In the genomic region with DNA sequence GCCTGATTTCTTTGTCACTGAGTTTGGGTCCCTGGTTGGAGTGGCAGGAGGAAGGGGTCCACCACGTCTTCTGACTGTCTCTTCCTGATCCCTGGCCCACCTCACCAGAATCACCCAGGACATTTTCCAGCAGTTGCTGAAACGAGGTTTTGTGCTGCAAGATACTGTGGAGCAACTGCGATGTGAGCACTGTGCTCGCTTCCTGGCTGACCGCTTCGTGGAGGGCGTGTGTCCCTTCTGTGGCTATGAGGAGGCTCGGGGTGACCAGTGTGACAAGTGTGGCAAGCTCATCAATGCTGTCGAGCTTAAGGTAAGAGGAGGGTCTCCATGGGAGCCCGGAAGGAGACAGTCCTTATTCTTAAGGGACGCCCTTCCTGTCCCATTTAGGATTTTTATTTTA, we compare ENCODE assay signal across 29 cellular contexts. TPM values are rescaled to one million over a fixed set of nuclear protein-coding genes. Genes with fewer than 3 reads are reported as not detected.
"Had no signal": no experiment of that assay in that cellular context is flagged by ENCODE, and none has a peak within 500 bp of the region (broad histone marks: within the 10 kb centered on the region; RNA-seq: fewer than 3 reads in every experiment).

No MANE protein-coding gene starts in this region.

- H3K27me3 Mint-ChIP-seq: naive B cell; natural killer cell treated with Interleukin-12 subunit alpha and Interleukin-12 subunit beta and Interleukin-15 and Interleukin-18, amount 100 ng/mL, for 72 hours had no signal

- H3K27me3 ChIP-seq: esophagus muscularis mucosa, foreskin keratinocyte, right atrium auricular region, stomach, thyroid gland, vagina had no signal

- H3K9ac ChIP-seq: parathyroid adenoma had no signal

- DNase-seq: dermis blood vessel endothelial cell; effector memory CD4-positive, alpha-beta T cell; foreskin keratinocyte; head of caudate nucleus; mesenchymal stem cell; mucosa of descending colon; naive B cell; stimulated activated CD4-positive, alpha-beta T cell treated with anti-CD3 and anti-CD28 coated beads, Interleukin-2, amount 100 ng/mL, for 24 hours; stimulated activated CD4-positive, alpha-beta T cell treated with anti-CD3 and anti-CD28 coated beads, Interleukin-4, amount 100 ng/mL, for 24 hours; stimulated activated naive CD4-positive, alpha-beta T cell treated with Interleukin-2 at 50 U/mL for 16 hours; stomach; thyroid gland; trophoblast cell had no signal

- H3K27ac Mint-ChIP-seq: mesothelial cell of epicardium had no signal

- H3K9me3 ChIP-seq: esophagus muscularis mucosa, mucosa of descending colon, prostate gland, right atrium auricular region, stomach, thyroid gland, vagina had no signal

- ATAC-seq: foreskin keratinocyte; mucosa of descending colon; natural killer cell treated with Interleukin-12 subunit alpha and Interleukin-12 subunit beta and Interleukin-15 and Interleukin-18, amount 100 ng/mL, for 72 hours; sciatic nerve; stimulated activated effector memory CD8-positive, alpha-beta T cell treated with anti-CD3 and anti-CD28 coated beads, Interleukin-12 subunit alpha, Interleukin-12 subunit beta, amount 100 ng/mL, for 72 hours had no signal

- H3K9me3 Mint-ChIP-seq: naive B cell; natural killer cell treated with Interleukin-12 subunit alpha and Interleukin-12 subunit beta and Interleukin-15 and Interleukin-18, amount 100 ng/mL, for 72 hours; neural crest cell; stimulated activated effector memory CD8-positive, alpha-beta T cell treated with anti-CD3 and anti-CD28 coated beads, Interleukin-12 subunit alpha, Interleukin-12 subunit beta, amount 100 ng/mL, for 72 hours had no signal

- H3K4me3 Mint-ChIP-seq: mesothelial cell of epicardium; naive B cell; natural killer cell treated with Interleukin-12 subunit alpha and Interleukin-12 subunit beta and Interleukin-15 and Interleukin-18, amount 100 ng/mL, for 72 hours; neural crest cell; stimulated activated effector memory CD8-positive, alpha-beta T cell treated with anti-CD3 and anti-CD28 coated beads, Interleukin-12 subunit alpha, Interleukin-12 subunit beta, amount 100 ng/mL, for 72 hours had no signal

- H3K4me2 ChIP-seq: smooth muscle cell had no signal

- H3K27ac ChIP-seq: coronary artery, esophagus muscularis mucosa, foreskin keratinocyte, parathyroid adenoma, prostate gland, right atrium auricular region, stomach, thyroid gland, vagina had no signal

- H3K4me1 ChIP-seq: esophagus muscularis mucosa, foreskin keratinocyte, parathyroid adenoma, prostate gland, right atrium auricular region, stomach, thyroid gland, vagina had no signal

- H3K4me1 Mint-ChIP-seq: mesothelial cell of epicardium, neural crest cell had no signal

- H2AFZ ChIP-seq: parathyroid adenoma had no signal

- FAIRE-seq: endothelial cell of umbilical vein, keratinocyte had no signal

- H3K4me3 ChIP-seq: coronary artery, esophagus muscularis mucosa, lung, mucosa of descending colon, prostate gland, right atrium auricular region, smooth muscle cell, stomach, thyroid gland, vagina had no signal

RNA-seq across cellular contexts. Expression of gene ARHGAP9, which starts 20.5 kb away (rescaled TPM):
- total RNA-seq: dermis blood vessel endothelial cell, foreskin keratinocyte, mesothelial cell of epicardium had no signal
- polyA plus RNA-seq: keratinocyte, smooth muscle cell had no signal

RNA-seq across cellular contexts. Expression of gene GLI1, which starts 40.6 kb away (rescaled TPM):
- total RNA-seq: epithelial cell of proximal tubule had no signal
